10 cellular contexts compared by ENCODE assay signal in genomic region chr15:60520041-60520824, GRCh38. TPM values are rescaled to one million over a fixed set of nuclear protein-coding genes. Genes with fewer than 3 reads are reported as not detected.
DNase-seq lines count a peak whose midpoint lies in the region; ATAC-seq, FAIRE-seq and TF ChIP-seq lines count a peak whose summit lies in the region.
"Had no signal": no experiment of that assay in that cellular context is flagged by ENCODE, and none has a peak within 500 bp of the region (broad histone marks: within the 10 kb centered on the region; RNA-seq: fewer than 3 reads in every experiment).

No MANE protein-coding gene starts in this region.

- WGBS in GM12878 (ENCODE audit: insufficient coverage, insufficient replicate concordance, low lambda C conversion rate, missing lambda C conversion rate): 32% methylated on average over 6 of the region's 6 CpGs

- no peak for TF ChIP-seq RAD21 in GM12878 (IDR thresholded peaks at IDR 0.05; ENCODE audit: insufficient read depth, low read depth, low read length)

- intact Hi-C loops in GM12878 (cut with micrococcal nuclease; ENCODE audit: unreplicated experiment) (loop anchor here (1.0 to 5.0 kb wide), 3 partner anchors 31 to 161 kb away; no protein-coding TSS in a partner anchor), gastrocnemius medialis (cut with DNase I; ENCODE audit: low total_unique reads) (loop anchor here (5.0 kb wide), 2 partner anchors 43 to 158 kb away; partner anchors contain the start of gene ICE2)

- H3K27me3 ChIP-seq in GM12878 (replicated peaks in 1 of 2; ENCODE audit: control insufficient read depth in 2 of 2, insufficient read depth in 2 of 2, low read length in 1 of 2): no peaks in the 10 kb centered on the region
- no peaks in the 10 kb centered on the region for H3K27me3 ChIP-seq in gastrocnemius medialis
- H3K27me3 ChIP-seq: neutrophil had no signal

- TF ChIP-seq POLR2A in GM12878 (IDR thresholded peaks at IDR 0.05; ENCODE audit: low read depth, low read length) (no peak), gastrocnemius medialis (IDR thresholded peaks at IDR 0.05) (no peak)

- SMC1A ChIA-PET in GM12878 (lab: Charles Lee; ENCODE audit: uncharacterized antibody, unreplicated experiment): interaction anchor here (0.6 to 4.2 kb wide), 47 partner anchors 8 to 412 kb away, joined by 3 to 71 read pairs (median 5); no protein-coding TSS in a partner anchor

- H3K9ac ChIP-seq in GM12878 (ENCODE audit: control insufficient read depth, insufficient read depth, low read length): no peak overlapping the region

- H3K9me3 ChIP-seq in GM12878 (replicated peaks; ENCODE audit: control insufficient read depth, insufficient read depth, low read length) (no peaks in the 10 kb centered on the region), gastrocnemius medialis (no peaks in the 10 kb centered on the region)
- H3K9me3 ChIP-seq: neutrophil, thoracic aorta had no signal

- TF ChIP-seq EP300 in GM12878 (IDR thresholded peaks at IDR 0.05; ENCODE audit: borderline replicate concordance in 1 of 2, control insufficient read depth in 1 of 2, low read depth in 2 of 2, low read length in 2 of 2): no peak

- H3K36me3 ChIP-seq in GM12878 (ENCODE audit: control insufficient read depth in 2 of 2, insufficient read depth in 2 of 2, low read length in 1 of 2) (peaks cover 7 to 12% of the 10 kb centered on the region in 2 experiments), gastrocnemius medialis (peaks cover 0 to under 1% of the 10 kb centered on the region in 2 donors)
- H3K36me3 ChIP-seq: neutrophil, thoracic aorta had no signal

- H3K27ac ChIP-seq in GM12878 (ENCODE audit: control insufficient read depth, insufficient read depth): peak overlapping the region; percentile 67
- peak overlapping the region; percentile 56 to 77 (median 68) for H3K27ac ChIP-seq in gastrocnemius medialis
- H3K27ac ChIP-seq: neutrophil, thoracic aorta had no signal

- no peak overlapping the region; the same call in 1 of the 2 replicates for H2AFZ ChIP-seq in GM12878 (ENCODE audit: control insufficient read depth, low read depth, low read length)

- peaks cover 3% of the 10 kb centered on the region for H3K79me2 ChIP-seq in GM12878 (ENCODE audit: control insufficient read depth, insufficient read depth, low read length)

- BruUV-seq in GM12878 (replicated peaks; lab: Mats Ljungman, UMichigan): no TSS peak

- ATAC-seq in HG03521 (IDR thresholded peaks at IDR 0.05; ENCODE audit: unreplicated experiment) (peak; percentile 71), GM12878 (peak; percentile 80), gastrocnemius medialis (peak; percentile 88 to 96), HG03571 (IDR thresholded peaks at IDR 0.05; ENCODE audit: unreplicated experiment) (no peak)

- FAIRE-seq in GM12878 (lab: Jason Lieb, UNC): no peak

- in situ Hi-C loops in GM12878 (cut with MboI) (loop anchor here (25.0 kb wide), 1 partner anchor 1317 kb away; no protein-coding TSS in a partner anchor), gastrocnemius medialis (cut with MboI; ENCODE audit: low sequenced_read_pairs in 4 of 4) (loop anchor here in 1 of 4 donors (25.0 kb wide), 1 partner anchor 1317 kb away; no protein-coding TSS in a partner anchor)

- peak; percentile 13 for DNase-seq in NOMO-1 treated with DMSO at 0.1 percent for 48 hours (lab: John Stamatoyannopoulos, UW; ENCODE audit: unreplicated experiment)
- DNase-seq in NOMO-1 treated with dmso at 0.1 percent for 144 hours (lab: John Stamatoyannopoulos, UW; ENCODE audit: unreplicated experiment): no peak
- DNase-seq in GM12878 (ENCODE audit: low read depth, low spot score): no peak
- peak in 1 of 2 donors; percentile 29 for DNase-seq in gastrocnemius medialis
- DNase-seq in ecto neural progenitor cell (ENCODE audit: low spot score): no peak
- DNase-seq in occipital lobe (lab: John Stamatoyannopoulos, UW): no peak

- peak overlapping the region; percentile 71 for H3K4me2 ChIP-seq in GM12878 (ENCODE audit: control insufficient read depth, insufficient read depth)

- POLR2A ChIA-PET in GM12878 (lab: Charles Lee): interaction anchor here (0.6 to 1.3 kb wide), 2 partner anchors 24 to 118 kb away, joined by 3 to 6 read pairs; no protein-coding TSS in a partner anchor

- RAD21 ChIA-PET in GM12878 (lab: Charles Lee; ENCODE audit: unreplicated experiment): interaction anchor here (0.8 to 3.1 kb wide), 35 partner anchors 8 to 412 kb away, joined by 3 to 43 read pairs (median 4); partner anchors contain the start of gene ANXA2

- no peak overlapping the region for H3K4me3 ChIP-seq in GM12878
- no peak overlapping the region for H3K4me3 ChIP-seq in gastrocnemius medialis
- H3K4me3 ChIP-seq: thoracic aorta had no signal

- H4K20me1 ChIP-seq in GM12878 (ENCODE audit: control insufficient read depth, insufficient read depth): no peaks in the 10 kb centered on the region

- CTCF ChIA-PET in GM12878 (lab: Yijun Ruan, JAX): interaction anchor here (0.6 to 7.1 kb wide), 60 partner anchors 8 to 1314 kb away, joined by 3 to 222 read pairs (median 5); partner anchors contain the start of genes ANXA2 and ICE2

- H3K4me1 ChIP-seq in GM12878 (ENCODE audit: control insufficient read depth, insufficient read depth, low read length) (peaks cover 16% of the 10 kb centered on the region), gastrocnemius medialis (peaks cover 16 to 22% of the 10 kb centered on the region in 2 donors)

- TF ChIP-seq CTCF in GM12878 (IDR thresholded peaks at IDR 0.05 in 2 of 3, conservative IDR thresholded peaks at IDR 0.05 in 1 of 3; ENCODE audit: control insufficient read depth in 2 of 3, extremely low read depth in 1 of 3, insufficient read depth in 1 of 3, low read depth in 3 of 3, low read length in 3 of 3) (no peak), gastrocnemius medialis (IDR thresholded peaks at IDR 0.05 in 4 of 5, conservative IDR thresholded peaks at IDR 0.05 in 1 of 5) (no peak)

TF ChIP-seq in GM12878, 131 proteins besides CTCF, POLR2A, EP300 and RAD21:
- TF ChIP-seq STAT3 (IDR thresholded peaks at IDR 0.05; ENCODE audit: low read depth, low read length) (0 out of 2 replicates have a peak, but pooled peaks have one; percentile 8), RUNX3 (IDR thresholded peaks at IDR 0.05; ENCODE audit: low read length) (peak; percentile 80), HDGF (IDR thresholded peaks at IDR 0.05) (no peak), POU2F2 (IDR thresholded peaks at IDR 0.05; ENCODE audit: borderline replicate concordance, low read depth, low read length) (0 out of 3 replicates have a peak, but pooled peaks have one; percentile 22), EED (IDR thresholded peaks at IDR 0.05; ENCODE audit: low read depth) (0 out of 2 replicates have a peak, but pooled peaks have one; percentile 40), NR2F1 (conservative IDR thresholded peaks at IDR 0.05) (peak; percentile 35; the same call in 1 of the 2 replicates), NFIC (IDR thresholded peaks at IDR 0.05; ENCODE audit: low read depth, low read length) (no peak), JUNB (IDR thresholded peaks at IDR 0.05) (peak; percentile 55), IKZF2 (IDR thresholded peaks at IDR 0.05) (peak; percentile 36 to 42; a peak in 3 of 4 replicates), FOXM1 (IDR thresholded peaks at IDR 0.05; ENCODE audit: low read depth, low read length) (no peak), POLR2AphosphoS5 (IDR thresholded peaks at IDR 0.05; ENCODE audit: low read length) (no peak), ATF3 (IDR thresholded peaks at IDR 0.05; ENCODE audit: borderline replicate concordance, extremely low read depth, low read depth, low read length) (no peak)
TF ChIP-seq in GM12878: peak in this region for 7.

RNA-seq across cellular contexts. Expression of gene ICE2, which starts 41.3 kb away (rescaled TPM):
- 169 and 171 TPM in 2 replicates for total RNA-seq in GM12878 (2013; cell fraction: nucleolus; rRNA removed)
- total RNA-seq in GM12878 (2014; rRNA removed) (43.2 and 44.7 TPM in 2 replicates), GM12878 (2014; rRNA removed; fragmentation: Illumina TruSeq; extraction: Trizol) (44.1 and 46.6 TPM in 2 replicates), GM12878 (2021) (46.8 and 56.2 TPM in 2 replicates), gastrocnemius medialis (10 to 100 TPM in 3 of 4 donors, 1 to 10 TPM in 1; 5.8 to 19.0 (median 14.3) TPM), occipital lobe (55.7 TPM)
- polyA plus RNA-seq in GM12878 (2011; ENCODE audit: low read depth): 7.7 TPM
- polyA plus RNA-seq in GM12878 (2011; rRNA removed) (49.1 and 57.6 TPM in 2 replicates), GM12878 (2014; fragmentation: Illumina TruSeq; extraction: Trizol) (42.2 and 50.0 TPM in 2 replicates), GM12878 (2014; fragmentation: Nextera tagmentation; extraction: Ambion mirVana) (10 to 100 TPM; 14.2 to 18.7 TPM), GM12878 (2014; rRNA removed) (24.2 and 31.0 TPM in 2 replicates), GM12878 (2016; fragmentation: Nextera tagmentation; extraction: Ambion mirVana) (10 to 100 TPM; 61.5 to 62.0 TPM)
- 20.0 and 23.7 TPM in 2 replicates for polyA plus RNA-seq in GM12878 (2011; cell fraction: cytosol; rRNA removed)
- polyA plus RNA-seq in GM12878 (2011; cell fraction: nucleus; rRNA removed): 43.7 and 47.8 TPM in 2 replicates
- 18.0 and 20.0 TPM in 2 replicates for polyA plus RNA-seq in GM12878 (2012)
- 51.6 and 52.4 TPM in 2 replicates for polyA minus RNA-seq in GM12878 (2011; rRNA and poly(A)+ RNA removed)
- polyA minus RNA-seq in GM12878 (2011; cell fraction: cytosol; rRNA and poly(A)+ RNA removed): 17.4 and 20.8 TPM in 2 replicates
- polyA minus RNA-seq in GM12878 (2011; cell fraction: nucleus; rRNA and poly(A)+ RNA removed): 43.2 and 92.9 TPM in 2 replicates
